Comparison of ENCODE assay signal across 26 cellular contexts in the genomic region with DNA sequence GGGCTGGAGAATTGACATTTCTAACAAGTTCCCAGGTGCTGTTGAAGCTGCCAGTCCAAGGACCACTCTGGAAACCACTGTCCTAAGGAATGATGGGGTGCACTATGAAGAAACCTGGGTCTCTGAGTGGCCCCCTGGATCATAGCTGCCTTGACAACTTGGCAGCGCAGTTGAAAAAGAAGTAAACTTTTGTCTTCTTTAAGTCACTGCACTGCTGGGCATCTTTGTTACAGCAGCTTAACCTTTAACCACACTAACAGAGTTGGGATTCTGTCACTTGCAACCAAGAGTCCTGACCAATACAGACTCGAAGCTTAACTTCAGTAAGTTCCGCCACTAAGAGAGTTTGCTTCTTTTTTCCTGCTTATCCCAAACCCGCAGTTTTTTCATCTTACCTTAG. TPM values are rescaled to one million over a fixed set of nuclear protein-coding genes. Genes with fewer than 3 reads are reported as not detected.
DNase-seq lines count a peak whose midpoint lies in the region; ATAC-seq, FAIRE-seq and TF ChIP-seq lines count a peak whose summit lies in the region.
"Had no signal": no experiment of that assay in that cellular context is flagged by ENCODE, and none has a peak within 500 bp of the region (broad histone marks: within the 10 kb centered on the region; RNA-seq: fewer than 3 reads in every experiment).

No MANE protein-coding gene starts in this region.

- no TSS peak for BruUV-seq in HepG2 (replicated peaks; lab: Mats Ljungman, UMichigan)
- BruUV-seq in K562 (replicated peaks; lab: Mats Ljungman, UMichigan): no TSS peak

- H3K4me1 ChIP-seq in HepG2 (ENCODE audit: insufficient read depth, low read length) (peaks cover 14% of the 10 kb centered on the region), right lobe of liver (peaks cover 0 to 4% (median 0%) of the 10 kb centered on the region in 4 donors), OCI-LY3 (ENCODE audit: low read length) (peaks cover 4% of the 10 kb centered on the region; the same call in 1 of the 2 replicates), K562 (replicated peaks in 1 of 2; ENCODE audit: control insufficient read depth in 2 of 2, insufficient read depth in 2 of 2, low read length in 2 of 2) (no peaks in the 10 kb centered on the region; a peak in 1 of 5 replicates), tibial artery (peaks cover 0 to 87% (median 30%) of the 10 kb centered on the region in 4 donors)

- POLR2A ChIA-PET in HepG2 (lab: Yijun Ruan, JAX): interaction anchor here (1.0 kb wide), 1 partner anchor 10 kb away, joined by 3 read pairs; no protein-coding TSS in a partner anchor
- POLR2A ChIA-PET in K562 (lab: Yijun Ruan, JAX): interaction anchor here (1.3 kb wide), 1 partner anchor 12 kb away, joined by 4 read pairs; no protein-coding TSS in a partner anchor

- no peak overlapping the region for H3K4me2 ChIP-seq in HepG2 (ENCODE audit: low read depth, low read length)
- H3K4me2 ChIP-seq in OCI-LY3 (ENCODE audit: low read length): peak overlapping the region; percentile 55; the same call in 1 of the 2 replicates
- no peak overlapping the region for H3K4me2 ChIP-seq in K562 (ENCODE audit: insufficient read depth, low read length)
- H3K4me2 ChIP-seq: A549 had no signal

- TF ChIP-seq RAD21 in HepG2 (CRISPR knock-in tag; IDR thresholded peaks at IDR 0.05): no peak
- TF ChIP-seq RAD21 in K562 (CRISPR knock-in tag; conservative IDR thresholded peaks at IDR 0.05 in 1 of 2, IDR thresholded peaks at IDR 0.05 in 1 of 2): no peak

- H3K79me2 ChIP-seq in HepG2 (ENCODE audit: insufficient read depth, low read length) (no peaks in the 10 kb centered on the region), OCI-LY3 (ENCODE audit: low read length) (no peaks in the 10 kb centered on the region), K562 (ENCODE audit: control insufficient read depth, insufficient read depth, low read length) (no peaks in the 10 kb centered on the region)

- no peak for FAIRE-seq in HepG2 (lab: Jason Lieb, UNC)
- FAIRE-seq in K562 (lab: Jason Lieb, UNC): no peak
- FAIRE-seq: A549, GM12878, H54 had no signal

- ATAC-seq in HepG2 (no peak), right lobe of liver (no peak), K562 (no peak), HG03457 (IDR thresholded peaks at IDR 0.05; ENCODE audit: unreplicated experiment) (no peak)

- H3K36me3 ChIP-seq in HepG2 (replicated peaks in 1 of 2; ENCODE audit: control insufficient read depth in 1 of 2, insufficient read depth in 2 of 2, low read length in 2 of 2): no peaks in the 10 kb centered on the region
- no peaks in the 10 kb centered on the region for H3K36me3 ChIP-seq in right lobe of liver
- no peaks in the 10 kb centered on the region for H3K36me3 ChIP-seq in OCI-LY3 (replicated peaks; ENCODE audit: low read depth, low read length)
- H3K36me3 ChIP-seq in K562 (ENCODE audit: control insufficient read depth, insufficient read depth, low read length): no peaks in the 10 kb centered on the region
- H3K36me3 ChIP-seq in tibial artery: no peaks in the 10 kb centered on the region
- H3K36me3 ChIP-seq: BE2C, MG63 had no signal

- H3K9me3 ChIP-seq in HepG2 (ENCODE audit: low read length) (peaks cover 8% of the 10 kb centered on the region), right lobe of liver (no peaks in the 10 kb centered on the region), OCI-LY3 (ENCODE audit: insufficient read depth, low read length) (no peaks in the 10 kb centered on the region), K562 (replicated peaks; ENCODE audit: control insufficient read depth, insufficient read depth, low read depth, low read length) (no peaks in the 10 kb centered on the region; the same call in 1 of the 2 replicates), tibial artery (no peaks in the 10 kb centered on the region)
- H3K9me3 ChIP-seq: A549, BE2C had no signal

- H3K27ac ChIP-seq in HepG2 (ENCODE audit: extremely low read length, insufficient read depth, low read length) (no peak overlapping the region), right lobe of liver (no peak overlapping the region), OCI-LY3 (ENCODE audit: low read length) (no peak overlapping the region), K562 (ENCODE audit: extremely low read depth, low read depth, low read length) (no peak overlapping the region), tibial artery (peak overlapping the region; percentile 87 to 92)
- H3K27ac ChIP-seq: RWPE1, SK-N-MC had no signal

- intact Hi-C loops in HepG2 (cut with micrococcal nuclease; ENCODE audit: unreplicated experiment): no loop called here
- intact Hi-C loops in right lobe of liver (cut with DNase I): no loop called here
- intact Hi-C loops in K562 (cut with micrococcal nuclease): no loop called here
- intact Hi-C loops in tibial artery (cut with DNase I; ENCODE audit: low total_unique reads): loop anchor here (10.0 kb wide), 1 partner anchor 132 kb away; no protein-coding TSS in a partner anchor

- H4K20me1 ChIP-seq in HepG2 (ENCODE audit: insufficient read depth, low read length) (no peaks in the 10 kb centered on the region), OCI-LY3 (ENCODE audit: insufficient read depth, low read length) (no peaks in the 10 kb centered on the region), K562 (replicated peaks; ENCODE audit: control insufficient read depth, insufficient read depth, low read length) (no peaks in the 10 kb centered on the region)

- H3K9ac ChIP-seq in HepG2 (ENCODE audit: insufficient read depth, low read depth, low read length) (no peak overlapping the region), OCI-LY3 (ENCODE audit: low read length) (no peak overlapping the region), K562 (ENCODE audit: insufficient read depth in 1 of 2, low read depth in 2 of 2, low read length in 2 of 2) (no peak overlapping the region)

- H3K4me3 ChIP-seq in HepG2 (replicated peaks in 1 of 3; ENCODE audit: insufficient read depth in 1 of 3, low read depth in 2 of 3, low read length in 3 of 3) (no peak overlapping the region), right lobe of liver (no peak overlapping the region), OCI-LY3 (ENCODE audit: low read length) (0 out of 2 replicates have a peak overlapping the region, but pooled peaks have one; percentile 5), K562 (no peak overlapping the region), tibial artery (no peak overlapping the region)
- H3K4me3 ChIP-seq: A549, GM12878, MG63, SK-N-MC had no signal

- TF ChIP-seq POLR2A in HepG2 (IDR thresholded peaks at IDR 0.05; ENCODE audit: insufficient read depth in 1 of 2, low read depth in 2 of 2, low read length in 2 of 2) (no peak), right lobe of liver (IDR thresholded peaks at IDR 0.05) (no peak), K562 (conservative IDR thresholded peaks at IDR 0.05) (no peak)

- CTCF ChIA-PET in HepG2 (lab: Yijun Ruan, JAX; ENCODE audit: low intra/inter-chr PET ratio, low total read pairs): interaction anchor here (5.5 kb wide), 1 partner anchor 52 kb away, joined by 170 read pairs; no protein-coding TSS in a partner anchor
- CTCF ChIA-PET in K562 (lab: Yijun Ruan, JAX; ENCODE audit: low intra/inter-chr PET ratio): no interaction called here

- TF ChIP-seq EP300 in HepG2 (IDR thresholded peaks at IDR 0.05; ENCODE audit: low read depth in 2 of 2, low read length in 2 of 2) (no peak), HepG2 (CRISPR knock-in tag; IDR thresholded peaks at IDR 0.05; ENCODE audit: borderline replicate concordance) (no peak), K562 (IDR thresholded peaks at IDR 0.05; ENCODE audit: low read length) (no peak)

- 71% methylated on average over 4 of the region's 4 CpGs for WGBS in HepG2 (ENCODE audit: low lambda C conversion rate)
- 89% methylated on average over 4 of the region's 4 CpGs for WGBS in right lobe of liver (ENCODE audit: insufficient coverage, low coverage, low lambda C conversion rate, missing lambda C conversion rate)
- 52% methylated on average over 4 of the region's 4 CpGs for WGBS in K562 (ENCODE audit: insufficient coverage, low coverage, missing lambda C conversion rate)

- no peaks in the 10 kb centered on the region for H3K9me1 ChIP-seq in K562 (ENCODE audit: control insufficient read depth, insufficient read depth, low read length)

- TF ChIP-seq CTCF in HepG2 (CRISPR knock-in tag; IDR thresholded peaks at IDR 0.05) (no peak), right lobe of liver (IDR thresholded peaks at IDR 0.05) (no peak), OCI-LY3 (IDR thresholded peaks at IDR 0.05; ENCODE audit: low read depth, low read length) (no peak), K562 (IDR thresholded peaks at IDR 0.05 in 2 of 3, conservative IDR thresholded peaks at IDR 0.05 in 1 of 3; ENCODE audit: insufficient read depth in 2 of 3, low read depth in 1 of 3, low read length in 3 of 3) (no peak), tibial artery (IDR thresholded peaks at IDR 0.05) (no peak)

- in situ Hi-C loops in HepG2 (cut with HindIII; ENCODE audit: extremely low pct_ligation_motif_present, low pct_unique_long_range_greater_than_20kb) (no loop called here), K562 (cut with MboI) (no loop called here)

- DNase-seq in HepG2 (ENCODE audit: low spot score) (no peak), right lobe of liver (no peak), K562 (ENCODE audit: extremely low read depth in 1 of 4, low spot score in 3 of 4) (no peak), tibial artery (no peak), NOMO-1 (lab: John Stamatoyannopoulos, UW; ENCODE audit: unreplicated experiment in 2 of 2) (no peak), COR-L47 (lab: John Stamatoyannopoulos, UW) (no peak)
- DNase-seq: BE2C; DMS 273 treated with DMSO at 0.1 percent for 48 hours; DMS79 treated with DMSO at 0.1 percent for 48 hours; HFFc6; MG63; NCI-H1417; NCI-H2029; NCI-H2227 treated with DMSO at 0.1 percent for 48 hours; NCI-H510A; NCI-H748 treated with DMSO at 0.1 percent for 48 hours; NK-92 treated with Interleukin-12 subunit alpha and Interleukin-12 subunit beta, amount 100 ng/mL, for 24 hours; SHP77 treated with DMSO at 0.1 percent for 48 hours had no signal

- H2AFZ ChIP-seq in HepG2 (ENCODE audit: low read length) (no peak overlapping the region), OCI-LY3 (ENCODE audit: low read depth, low read length) (no peak overlapping the region), K562 (ENCODE audit: low read depth, low read length) (no peak overlapping the region)

- H3K27me3 ChIP-seq in HepG2 (ENCODE audit: control insufficient read depth in 1 of 2, insufficient read depth in 2 of 2, low read length in 2 of 2): peaks cover 0 to 3% of the 10 kb centered on the region in 2 experiments; a peak in 2 of 5 replicates
- H3K27me3 ChIP-seq in right lobe of liver: no peaks in the 10 kb centered on the region
- H3K27me3 ChIP-seq in OCI-LY3 (ENCODE audit: low read depth, low read length): no peaks in the 10 kb centered on the region
- H3K27me3 ChIP-seq in K562 (ENCODE audit: control insufficient read depth in 2 of 2, insufficient read depth in 2 of 2, low read length in 2 of 2): no peaks in the 10 kb centered on the region; a peak in 2 of 5 replicates
- H3K27me3 ChIP-seq in tibial artery: no peaks in the 10 kb centered on the region
- H3K27me3 ChIP-seq: BE2C, MG63 had no signal

RNA-seq across cellular contexts. Expression of a gene that starts 8.5 kb away (rescaled TPM):
- total RNA-seq in HepG2 (2016; rRNA removed; fragmentation: Illumina TruSeq; extraction: Trizol): not detected in 2 replicates
- total RNA-seq in HepG2 (2016; cell fraction: cytosol; rRNA removed; fragmentation: Illumina TruSeq; extraction: Trizol; ENCODE audit: low read depth): not detected in 2 replicates
- not detected in 2 replicates for total RNA-seq in HepG2 (2016; cell fraction: insoluble cytoplasmic fraction; rRNA removed; fragmentation: Illumina TruSeq; extraction: Trizol)
- not detected in 2 replicates for total RNA-seq in HepG2 (2016; cell fraction: membrane; rRNA removed; fragmentation: Illumina TruSeq; extraction: Trizol)
- not detected in 2 replicates for total RNA-seq in HepG2 (2016; cell fraction: nucleus; rRNA removed; fragmentation: Illumina TruSeq; extraction: Trizol)
- 0.03 TPM in 1 of 2 replicates, not detected in the other for polyA plus RNA-seq in HepG2 (2011; rRNA removed)
- polyA plus RNA-seq in HepG2 (2011; cell fraction: cytosol; rRNA removed): not detected in 2 replicates
- not detected in 2 replicates for polyA plus RNA-seq in HepG2 (2011; cell fraction: nucleus; rRNA removed)
- polyA plus RNA-seq in HepG2 (2012): not detected in 2 replicates
- not detected in 2 replicates for polyA plus RNA-seq in HepG2 (2016; cell fraction: cytosol; fragmentation: Illumina TruSeq; extraction: Trizol; ENCODE audit: low read depth)
- not detected in 2 replicates for polyA plus RNA-seq in HepG2 (2016; cell fraction: insoluble cytoplasmic fraction; fragmentation: Illumina TruSeq; extraction: Trizol; ENCODE audit: low read depth)
- polyA plus RNA-seq in HepG2 (2016; cell fraction: membrane; fragmentation: Illumina TruSeq; extraction: Trizol; ENCODE audit: low read depth): not detected in 2 replicates
- not detected in 2 replicates for polyA plus RNA-seq in HepG2 (2016; cell fraction: nucleus; fragmentation: Illumina TruSeq; extraction: Trizol; ENCODE audit: insufficient read depth, low read depth)
- 26.5 TPM in 1 of 2 replicates, not detected in the other for polyA minus RNA-seq in HepG2 (2011; rRNA and poly(A)+ RNA removed; ENCODE audit: low replicate concordance)
- 0.20 and 0.35 TPM in 2 replicates for polyA minus RNA-seq in HepG2 (2011; cell fraction: cytosol; rRNA and poly(A)+ RNA removed)
- polyA minus RNA-seq in HepG2 (2011; cell fraction: nucleus; rRNA and poly(A)+ RNA removed): 0.39 TPM in 1 of 2 replicates, not detected in the other
- total RNA-seq in right lobe of liver: under 1 TPM in 4 of 6 experiments, not detected in 2; 0.07 to 0.43 (median 0.19) TPM
- total RNA-seq in K562 (2011; cell fraction: chromatin; rRNA removed; ENCODE audit: low replicate concordance): 0.42 TPM in 1 of 2 replicates, not detected in the other
- 0.79 and 1.0 TPM in 2 replicates for total RNA-seq in K562 (2011; cell fraction: nucleolus; rRNA removed)
- total RNA-seq in K562 (2011; cell fraction: nucleoplasm; rRNA removed): 0.66 TPM in 1 of 2 replicates, not detected in the other
- 0.16 and 0.23 TPM in 2 replicates for total RNA-seq in K562 (2014; rRNA removed)
- 0.10 TPM in 1 of 2 replicates, not detected in the other for total RNA-seq in K562 (2014; rRNA removed; fragmentation: Illumina TruSeq; extraction: Trizol)
- not detected in 2 replicates for total RNA-seq in K562 (2015; rRNA removed; fragmentation: Illumina TruSeq; extraction: Trizol)
- 0.11 and 0.38 TPM in 2 replicates for total RNA-seq in K562 (2021)
- polyA plus RNA-seq in K562 (2011; rRNA removed): 0.03 TPM in 1 of 2 replicates, not detected in the other
- 0.01 and 0.10 TPM in 2 replicates for polyA plus RNA-seq in K562 (2011; cell fraction: cytosol; rRNA removed)
- polyA plus RNA-seq in K562 (2011; cell fraction: nucleus; rRNA removed): not detected in 2 replicates
- 0.21 and 0.79 TPM in 2 replicates for polyA plus RNA-seq in K562 (2012)
- polyA plus RNA-seq in K562 (2014; fragmentation: Illumina TruSeq; extraction: Trizol): 0.07 TPM in 1 of 2 replicates, not detected in the other
- not detected for polyA plus RNA-seq in K562 (2014; fragmentation: Nextera tagmentation; extraction: Ambion mirVana)
- polyA plus RNA-seq in K562 (2014; rRNA removed): 0.30 TPM in 1 of 2 replicates, not detected in the other
- polyA minus RNA-seq in K562 (2011; rRNA and poly(A)+ RNA removed): 0.07 TPM in 1 of 2 replicates, not detected in the other
- polyA minus RNA-seq in K562 (2011; cell fraction: cytosol; rRNA and poly(A)+ RNA removed): 0.64 TPM in 1 of 2 replicates, not detected in the other
- 0.33 and 0.67 TPM in 2 replicates for polyA minus RNA-seq in K562 (2011; cell fraction: nucleus; rRNA and poly(A)+ RNA removed)
- total RNA-seq: CD4-positive, CD25-positive, alpha-beta regulatory T cell; GM12878 had no signal
- polyA plus RNA-seq: CD4-positive, CD25-positive, alpha-beta regulatory T cell; GM12878 had no signal

RNA-seq across cellular contexts. Expression of a gene that starts 21.9 kb away (rescaled TPM):
- total RNA-seq in HepG2 (2016; rRNA removed; fragmentation: Illumina TruSeq; extraction: Trizol) (not detected in 2 replicates), right lobe of liver (1 to 10 TPM in 5 of 6 experiments, under 1 TPM in 1; 0.92 to 6.1 (median 1.5) TPM), K562 (2014; rRNA removed) (not detected in 2 replicates), K562 (2014; rRNA removed; fragmentation: Illumina TruSeq; extraction: Trizol) (not detected in 2 replicates), K562 (2015; rRNA removed; fragmentation: Illumina TruSeq; extraction: Trizol) (not detected in 2 replicates), K562 (2021) (not detected in 2 replicates)
- total RNA-seq in HepG2 (2016; cell fraction: cytosol; rRNA removed; fragmentation: Illumina TruSeq; extraction: Trizol; ENCODE audit: low read depth): not detected in 2 replicates
- not detected in 2 replicates for total RNA-seq in HepG2 (2016; cell fraction: insoluble cytoplasmic fraction; rRNA removed; fragmentation: Illumina TruSeq; extraction: Trizol)
- not detected in 2 replicates for total RNA-seq in HepG2 (2016; cell fraction: membrane; rRNA removed; fragmentation: Illumina TruSeq; extraction: Trizol)
- total RNA-seq in HepG2 (2016; cell fraction: nucleus; rRNA removed; fragmentation: Illumina TruSeq; extraction: Trizol): not detected in 2 replicates
- polyA plus RNA-seq in HepG2 (2011; rRNA removed) (0.12 and 0.17 TPM in 2 replicates), K562 (2011; rRNA removed) (not detected in 2 replicates), K562 (2014; fragmentation: Illumina TruSeq; extraction: Trizol) (not detected in 2 replicates), K562 (2014; fragmentation: Nextera tagmentation; extraction: Ambion mirVana) (not detected), K562 (2014; rRNA removed) (not detected in 2 replicates)
- polyA plus RNA-seq in HepG2 (2011; cell fraction: cytosol; rRNA removed): 0.12 and 0.31 TPM in 2 replicates
- 0.12 and 0.23 TPM in 2 replicates for polyA plus RNA-seq in HepG2 (2011; cell fraction: nucleus; rRNA removed)
- not detected in 2 replicates for polyA plus RNA-seq in HepG2 (2012)
- not detected in 2 replicates for polyA plus RNA-seq in HepG2 (2016; cell fraction: cytosol; fragmentation: Illumina TruSeq; extraction: Trizol; ENCODE audit: low read depth)
- polyA plus RNA-seq in HepG2 (2016; cell fraction: insoluble cytoplasmic fraction; fragmentation: Illumina TruSeq; extraction: Trizol; ENCODE audit: low read depth): not detected in 2 replicates
- polyA plus RNA-seq in HepG2 (2016; cell fraction: membrane; fragmentation: Illumina TruSeq; extraction: Trizol; ENCODE audit: low read depth): not detected in 2 replicates
- polyA plus RNA-seq in HepG2 (2016; cell fraction: nucleus; fragmentation: Illumina TruSeq; extraction: Trizol; ENCODE audit: insufficient read depth, low read depth): not detected in 2 replicates
- 0.08 and 46.2 TPM in 2 replicates for polyA minus RNA-seq in HepG2 (2011; rRNA and poly(A)+ RNA removed; ENCODE audit: low replicate concordance)
- polyA minus RNA-seq in HepG2 (2011; cell fraction: cytosol; rRNA and poly(A)+ RNA removed): 1.5 and 3.3 TPM in 2 replicates
- 1.1 and 1.7 TPM in 2 replicates for polyA minus RNA-seq in HepG2 (2011; cell fraction: nucleus; rRNA and poly(A)+ RNA removed)
- total RNA-seq in K562 (2011; cell fraction: chromatin; rRNA removed; ENCODE audit: low replicate concordance): not detected in 2 replicates
- total RNA-seq in K562 (2011; cell fraction: nucleolus; rRNA removed): not detected in 2 replicates
- not detected in 2 replicates for total RNA-seq in K562 (2011; cell fraction: nucleoplasm; rRNA removed)
- polyA plus RNA-seq in K562 (2011; cell fraction: cytosol; rRNA removed): not detected in 2 replicates
- not detected in 2 replicates for polyA plus RNA-seq in K562 (2011; cell fraction: nucleus; rRNA removed)
- 0.07 TPM in 1 of 2 replicates, not detected in the other for polyA plus RNA-seq in K562 (2012)
- not detected in 2 replicates for polyA minus RNA-seq in K562 (2011; rRNA and poly(A)+ RNA removed)
- polyA minus RNA-seq in K562 (2011; cell fraction: cytosol; rRNA and poly(A)+ RNA removed): 2.9 and 3.7 TPM in 2 replicates
- 0.56 and 0.81 TPM in 2 replicates for polyA minus RNA-seq in K562 (2011; cell fraction: nucleus; rRNA and poly(A)+ RNA removed)
- total RNA-seq: CD4-positive, CD25-positive, alpha-beta regulatory T cell had no signal
- polyA plus RNA-seq: CD4-positive, CD25-positive, alpha-beta regulatory T cell had no signal

Comparison
In these comparisons a context has a peak if more than half of its experiments do, and no peak if none do; other contexts are left out.
1. H3K27ac ChIP-seq: peak in tibial artery (2 of 2); none in HepG2 (single experiment), right lobe of liver (0 of 3), OCI-LY3 (single experiment) and K562 (single experiment).